ENCODE assay signal across 8 cellular contexts in the genomic region with DNA sequence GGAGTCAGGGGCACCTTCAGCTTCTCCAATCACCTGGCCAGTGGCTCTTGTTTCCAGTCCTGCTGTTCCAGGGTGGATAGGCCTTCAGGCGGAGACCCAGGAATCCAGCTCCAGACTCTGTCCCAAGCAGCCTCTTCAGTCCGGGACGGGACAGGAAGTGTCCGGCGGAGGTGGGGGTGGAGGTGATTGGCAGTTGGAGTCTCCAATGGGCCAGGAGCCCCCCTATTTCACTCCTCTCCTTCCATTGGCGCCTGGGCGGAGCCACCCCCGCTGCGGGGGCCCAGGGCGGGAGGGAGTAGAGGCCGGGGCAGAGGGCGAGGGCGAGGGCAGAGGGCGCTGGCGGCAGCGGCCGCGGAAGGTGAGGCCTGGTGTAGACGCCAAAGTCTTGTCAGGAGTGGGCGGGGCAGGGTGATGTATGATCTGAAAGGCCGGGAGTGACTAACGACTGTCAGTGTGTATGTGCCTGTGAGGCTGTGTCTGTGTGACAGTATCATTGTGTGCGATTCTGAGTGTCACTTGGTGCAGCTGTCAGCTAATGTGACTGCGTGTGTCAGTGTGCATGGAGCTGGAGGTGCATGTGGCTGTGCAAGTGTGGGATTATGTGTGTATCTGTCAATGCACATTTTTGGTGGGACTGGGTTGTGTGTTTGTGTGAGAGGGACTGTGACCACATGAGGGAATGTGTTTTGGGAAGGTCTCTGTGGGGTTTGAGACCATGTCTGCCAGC. TPM values are rescaled to one million over a fixed set of nuclear protein-coding genes. Genes with fewer than 3 reads are reported as not detected.
DNase-seq lines count a peak whose midpoint lies in the region; ATAC-seq and TF ChIP-seq lines count a peak whose summit lies in the region.

Gene IL11RA (plus strand): TSS at position 310 of the 727 bp plus-strand sequence. CDS start 3,033 bp downstream, outside the sequence.

- H3K9me3 Mint-ChIP-seq in natural killer cell, result no peaks in the 10 kb centered on the region

- ATAC-seq in GM18505 (IDR thresholded peaks at IDR 0.05; ENCODE audit: unreplicated experiment), result no peak
- peak; percentile 35 to 76 (median 61) for ATAC-seq in natural killer cell
- ATAC-seq in GM18909 (IDR thresholded peaks at IDR 0.05; ENCODE audit: poor library complexity, unreplicated experiment), result no peak
- no peak for ATAC-seq in GM21619 (IDR thresholded peaks at IDR 0.05; ENCODE audit: unreplicated experiment)

- no peaks in the 10 kb centered on the region for H3K36me3 Mint-ChIP-seq in natural killer cell

- no peak within 1 kb of the TSS for H3K27ac ChIP-seq in thymus (ENCODE audit: low read depth)

- H3K4me3 Mint-ChIP-seq in natural killer cell, result no peak within 1 kb of the TSS

- no peak within 1 kb of the TSS for H3K4me3 ChIP-seq in thymus (ENCODE audit: low read length)

- H3K27me3 ChIP-seq in thymus (ENCODE audit: control insufficient read depth, insufficient read depth), result no peaks in the 10 kb centered on the region

- peaks cover 6% of the 10 kb centered on the region for H3K4me1 ChIP-seq in thymus (ENCODE audit: control insufficient read depth, insufficient read depth, low read length)

- DNase-seq in NOMO-1 (lab: John Stamatoyannopoulos, UW; ENCODE audit: unreplicated experiment in 2 of 2), result peak; percentile 95 to 96
- DNase-seq in activated effector memory CD4-positive, alpha-beta T cell treated with anti-CD3 and anti-CD28 coated beads, Interleukin-2, amount 50 U/mL, for 16 hours, result peak; percentile 82
- peak; percentile 72 for DNase-seq in foreskin melanocyte
- no peak for DNase-seq in natural killer cell

- intact Hi-C loops in natural killer cell (cut with micrococcal nuclease), result no loop called here

- H3K9me3 ChIP-seq in thymus (ENCODE audit: control insufficient read depth), result no peaks in the 10 kb centered on the region

- H3K36me3 ChIP-seq in thymus (ENCODE audit: control insufficient read depth, insufficient read depth), result peaks cover 14% of the 10 kb centered on the region

- 57% methylated on average over 24 of the region's 24 CpGs for WGBS in thymus

- TF ChIP-seq CTCF in natural killer cell (IDR thresholded peaks at IDR 0.05), result no peak

- peak within 1 kb of the TSS in 1 of 2 donors; percentile 83 for H3K27ac Mint-ChIP-seq in natural killer cell

- peak; percentile 45 for TF ChIP-seq POLR2A in GM18505 (IDR thresholded peaks at IDR 0.05; ENCODE audit: borderline replicate concordance, extremely low read depth, insufficient read depth, insufficient read length)

- H3K4me1 Mint-ChIP-seq in natural killer cell, result peaks cover 37 to 39% of the 10 kb centered on the region in 2 donors

- H3K27me3 Mint-ChIP-seq in natural killer cell (ENCODE audit: low read depth in 2 of 2), result no peaks in the 10 kb centered on the region

RNA-seq across cellular contexts. Expression of gene IL11RA, which starts in this region (rescaled TPM):
- total RNA-seq in natural killer cell, result 10 to 100 TPM; 64.2 to 91.1 (median 66.1) TPM
- 52.8 TPM for polyA plus RNA-seq in thymus

Comparison
In these comparisons a context has a peak if more than half of its experiments do, and no peak if none do; other contexts are left out.
1. ATAC-seq: peak in natural killer cell (3 of 3); none in GM18505 (single experiment), GM18909 (single experiment) and GM21619 (single experiment).